Comparison of ENCODE assay signal across 9 cellular contexts in genomic region chr1:18575620-18576019, GRCh38. TPM values are rescaled to one million over a fixed set of nuclear protein-coding genes. Genes with fewer than 3 reads are reported as not detected.
DNase-seq lines count a peak whose midpoint lies in the region; ATAC-seq, FAIRE-seq and TF ChIP-seq lines count a peak whose summit lies in the region.
"Had no signal": no experiment of that assay in that cellular context is flagged by ENCODE, and none has a peak within 500 bp of the region (broad histone marks: within the 10 kb centered on the region; RNA-seq: fewer than 3 reads in every experiment).

No MANE protein-coding gene starts in this region.

- peak; percentile 89 to 93 (median 90) for TF ChIP-seq CTCF in K562 (IDR thresholded peaks at IDR 0.05 in 2 of 3, conservative IDR thresholded peaks at IDR 0.05 in 1 of 3; ENCODE audit: insufficient read depth in 2 of 3, low read depth in 1 of 3, low read length in 3 of 3)
- TF ChIP-seq CTCF in liver (IDR thresholded peaks at IDR 0.05; ENCODE audit: low read depth, low read length, missing input control): peak; percentile 68

- H3K27ac Mint-ChIP-seq in activated naive CD4-positive, alpha-beta T cell treated with anti-CD3 and anti-CD28 coated beads for 36 hours: no peak overlapping the region
- H3K27ac Mint-ChIP-seq in stimulated activated naive B cell treated with anti-CD40 and anti-IgM and Interleukin-4, amounts not matched to agents 10 μg/mL and 1 μg/mL and 100 μg/mL, for 72 hours: no peak overlapping the region
- H3K27ac Mint-ChIP-seq: activated naive CD8-positive, alpha-beta T cell had no signal

- no peak overlapping the region for H3K4me2 ChIP-seq in K562 (ENCODE audit: insufficient read depth, low read length)

- peak; percentile 88 to 92 for TF ChIP-seq RAD21 in K562 (CRISPR knock-in tag; conservative IDR thresholded peaks at IDR 0.05 in 1 of 2, IDR thresholded peaks at IDR 0.05 in 1 of 2)
- peak; percentile 30 to 85 for TF ChIP-seq RAD21 in liver (IDR thresholded peaks at IDR 0.05)

- no peaks in the 10 kb centered on the region for H3K36me3 Mint-ChIP-seq in activated naive CD4-positive, alpha-beta T cell treated with anti-CD3 and anti-CD28 coated beads for 36 hours (ENCODE audit: low read depth)
- H3K36me3 Mint-ChIP-seq in stimulated activated naive B cell treated with anti-CD40 and anti-IgM and Interleukin-4, amounts not matched to agents 10 μg/mL and 1 μg/mL and 100 μg/mL, for 72 hours: no peaks in the 10 kb centered on the region
- H3K36me3 Mint-ChIP-seq: activated naive CD8-positive, alpha-beta T cell had no signal

- ATAC-seq in K562 (peak; percentile 89), HG03469 (IDR thresholded peaks at IDR 0.05; ENCODE audit: unreplicated experiment) (no peak)
- ATAC-seq in stimulated activated naive B cell treated with anti-CD40 and anti-IgM and Interleukin-4, amounts not matched to agents 10 μg/mL and 1 μg/mL and 100 μg/mL, for 72 hours (replicated peaks): peak; percentile 51 to 54
- ATAC-seq in stimulated activated naive CD8-positive, alpha-beta T cell treated with anti-CD3 and anti-CD28 coated beads, Interleukin-15, Interleukin-2, amounts not matched to agents 100 U/mL and 50 U/mL, for 24 hours: no peak

- 0% methylated on average over 8 of the region's 8 CpGs for WGBS in K562 (ENCODE audit: insufficient coverage, low coverage, missing lambda C conversion rate)
- 2% methylated on average over 8 of the region's 8 CpGs for WGBS in liver

- FAIRE-seq in K562 (lab: Jason Lieb, UNC): peak; percentile 89

- H3K4me1 ChIP-seq in K562 (replicated peaks in 1 of 2; ENCODE audit: control insufficient read depth in 2 of 2, insufficient read depth in 2 of 2, low read length in 2 of 2) (no peaks in the 10 kb centered on the region; a peak in 1 of 5 replicates), liver (ENCODE audit: control insufficient read depth in 4 of 4, insufficient read depth in 4 of 4, low read length in 3 of 4) (no peaks in the 10 kb centered on the region)

- H4K20me1 ChIP-seq in K562 (replicated peaks; ENCODE audit: control insufficient read depth, insufficient read depth, low read length): peaks cover 23% of the 10 kb centered on the region

- H2AFZ ChIP-seq in K562 (ENCODE audit: low read depth, low read length): no peak overlapping the region

- no peak overlapping the region for H3K4me3 Mint-ChIP-seq in activated naive CD4-positive, alpha-beta T cell treated with anti-CD3 and anti-CD28 coated beads for 36 hours
- H3K4me3 Mint-ChIP-seq in stimulated activated naive B cell treated with anti-CD40 and anti-IgM and Interleukin-4, amounts not matched to agents 10 μg/mL and 1 μg/mL and 100 μg/mL, for 72 hours: no peak overlapping the region
- H3K4me3 Mint-ChIP-seq: activated naive CD8-positive, alpha-beta T cell had no signal

- H3K27me3 ChIP-seq in K562 (ENCODE audit: control insufficient read depth in 2 of 2, insufficient read depth in 2 of 2, low read length in 2 of 2): peaks cover 5 to 21% of the 10 kb centered on the region in 2 experiments; a peak in 3 of 5 replicates
- peaks cover 0 to 3% (median 0%) of the 10 kb centered on the region in 4 donors for H3K27me3 ChIP-seq in liver (ENCODE audit: control insufficient read depth in 4 of 4, insufficient read depth in 4 of 4, low read length in 3 of 4)

- H3K9me1 ChIP-seq in K562 (ENCODE audit: control insufficient read depth, insufficient read depth, low read length): peaks cover 3% of the 10 kb centered on the region

- CTCF ChIA-PET in activated naive CD4-positive, alpha-beta T cell treated with anti-CD3 and anti-CD28 coated beads for 36 hours (lab: Charles Lee): interaction anchor here (0.9 to 2.3 kb wide), 12 partner anchors 9 to 914 kb away, joined by 3 to 12 read pairs (median 4); no protein-coding TSS in a partner anchor
- CTCF ChIA-PET in K562 (lab: Yijun Ruan, JAX; ENCODE audit: low intra/inter-chr PET ratio): interaction anchor here (1.0 to 1.2 kb wide), 2 partner anchors 251 to 655 kb away, joined by 3 to 4 read pairs; no protein-coding TSS in a partner anchor

- BruUV-seq in K562 (replicated peaks; lab: Mats Ljungman, UMichigan): no TSS peak

- POLR2A ChIA-PET in K562 (lab: Yijun Ruan, JAX): interaction anchor here (0.5 to 1.1 kb wide), 3 partner anchors 18 to 329 kb away, joined by 3 read pairs; no protein-coding TSS in a partner anchor

- TF ChIP-seq EP300 in K562 (IDR thresholded peaks at IDR 0.05; ENCODE audit: low read length): no peak

- H3K9ac ChIP-seq in K562 (ENCODE audit: insufficient read depth in 1 of 2, low read depth in 2 of 2, low read length in 2 of 2): no peak overlapping the region
- H3K9ac ChIP-seq in liver (ENCODE audit: low read depth in 1 of 2, low read length in 2 of 2): no peak overlapping the region

- H3K36me3 ChIP-seq in K562 (ENCODE audit: control insufficient read depth, insufficient read depth, low read length) (no peaks in the 10 kb centered on the region), liver (ENCODE audit: control insufficient read depth in 4 of 4, insufficient read depth in 3 of 4, low read depth in 1 of 4, low read length in 3 of 4) (no peaks in the 10 kb centered on the region)

- peaks cover 4% of the 10 kb centered on the region for H3K27me3 Mint-ChIP-seq in activated naive CD4-positive, alpha-beta T cell treated with anti-CD3 and anti-CD28 coated beads for 36 hours (ENCODE audit: low read depth)
- peaks cover 17 to 20% of the 10 kb centered on the region in 2 donors for H3K27me3 Mint-ChIP-seq in stimulated activated naive B cell treated with anti-CD40 and anti-IgM and Interleukin-4, amounts not matched to agents 10 μg/mL and 1 μg/mL and 100 μg/mL, for 72 hours

- H3K9me3 ChIP-seq in K562 (replicated peaks; ENCODE audit: control insufficient read depth, insufficient read depth, low read depth, low read length) (no peaks in the 10 kb centered on the region), liver (ENCODE audit: control insufficient read depth in 4 of 4, low read length in 3 of 4) (no peaks in the 10 kb centered on the region)

- in situ Hi-C loops in K562 (cut with MboI): loop anchor here (10.0 kb wide), 2 partner anchors 641 to 911 kb away; no protein-coding TSS in a partner anchor

- no peaks in the 10 kb centered on the region for H3K79me2 ChIP-seq in K562 (ENCODE audit: control insufficient read depth, insufficient read depth, low read length)

- TF ChIP-seq POLR2A in K562 (conservative IDR thresholded peaks at IDR 0.05): no peak

- H3K27ac ChIP-seq in K562 (ENCODE audit: extremely low read depth, low read depth, low read length): no peak overlapping the region
- no peak overlapping the region for H3K27ac ChIP-seq in liver (ENCODE audit: low read depth in 1 of 2, low read length in 2 of 2)

- H3K4me3 ChIP-seq in K562 (no peak overlapping the region), liver (ENCODE audit: low read depth in 1 of 3, low read length in 3 of 3) (no peak overlapping the region)

- intact Hi-C loops in activated naive CD4-positive, alpha-beta T cell treated with anti-CD3 and anti-CD28 coated beads for 36 hours (cut with micrococcal nuclease): no loop called here
- intact Hi-C loops in K562 (cut with micrococcal nuclease): loop anchor here (5.0 to 10.0 kb wide), 3 partner anchors 251 to 913 kb away; no protein-coding TSS in a partner anchor

- DNase-seq in activated naive CD4-positive, alpha-beta T cell treated with anti-CD3 and anti-CD28 coated beads for 36 hours: peak; percentile 66
- DNase-seq in activated naive CD4-positive, alpha-beta T cell treated with anti-CD3 and anti-CD28 coated beads, Interleukin-2, amount 50 U/mL, for 16 hours: no peak
- DNase-seq in NCI-H526 treated with DMSO at 0.1 percent for 48 hours (lab: John Stamatoyannopoulos, UW): peak; percentile 41
- DNase-seq in K562 (ENCODE audit: extremely low read depth in 1 of 4, low spot score in 3 of 4): peak; percentile 78 to 81 (median 80)
- peak; percentile 12 for DNase-seq in stimulated activated naive B cell treated with anti-CD40 and anti-IgM and Interleukin-4, amounts not matched to agents 10 μg/mL and 1 μg/mL and 100 μg/mL, for 72 hours
- DNase-seq in stimulated activated naive CD8-positive, alpha-beta T cell treated with anti-CD3 and anti-CD28 coated beads, Interleukin-15, Interleukin-2, amounts not matched to agents 100 U/mL and 50 U/mL, for 24 hours: no peak

- no peaks in the 10 kb centered on the region for H3K9me3 Mint-ChIP-seq in activated naive CD4-positive, alpha-beta T cell treated with anti-CD3 and anti-CD28 coated beads for 36 hours
- peaks cover 0 to 2% of the 10 kb centered on the region in 2 donors for H3K9me3 Mint-ChIP-seq in stimulated activated naive B cell treated with anti-CD40 and anti-IgM and Interleukin-4, amounts not matched to agents 10 μg/mL and 1 μg/mL and 100 μg/mL, for 72 hours

- H3K4me1 Mint-ChIP-seq in activated naive CD4-positive, alpha-beta T cell treated with anti-CD3 and anti-CD28 coated beads for 36 hours (ENCODE audit: low read depth): no peaks in the 10 kb centered on the region
- H3K4me1 Mint-ChIP-seq in stimulated activated naive B cell treated with anti-CD40 and anti-IgM and Interleukin-4, amounts not matched to agents 10 μg/mL and 1 μg/mL and 100 μg/mL, for 72 hours: peaks cover 6 to 7% of the 10 kb centered on the region in 2 donors

TF ChIP-seq in K562, 482 proteins besides CTCF, POLR2A, EP300 and RAD21 (continues in another document):
- TF ChIP-seq SRF (CRISPR knock-in tag; IDR thresholded peaks at IDR 0.05) (no peak), HNRNPLL (IDR thresholded peaks at IDR 0.05; ENCODE audit: low read depth, low read length, poor library complexity, severe bottlenecking) (no peak)

RNA-seq across cellular contexts. Expression of gene PAX7, which starts 55.0 kb away (rescaled TPM):
- not detected for total RNA-seq in activated naive CD4-positive, alpha-beta T cell treated with anti-CD3 and anti-CD28 coated beads for 36 hours
- total RNA-seq in K562 (2011; cell fraction: chromatin; rRNA removed; ENCODE audit: low replicate concordance): not detected in 2 replicates
- not detected in 2 replicates for total RNA-seq in K562 (2011; cell fraction: nucleolus; rRNA removed)
- total RNA-seq in K562 (2011; cell fraction: nucleoplasm; rRNA removed): not detected in 2 replicates
- total RNA-seq in K562 (2014; rRNA removed): not detected in 2 replicates
- total RNA-seq in K562 (2014; rRNA removed; fragmentation: Illumina TruSeq; extraction: Trizol): not detected in 2 replicates
- not detected in 2 replicates for total RNA-seq in K562 (2015; rRNA removed; fragmentation: Illumina TruSeq; extraction: Trizol)
- not detected in 2 replicates for total RNA-seq in K562 (2021)
- not detected in 2 replicates for polyA plus RNA-seq in K562 (2011; rRNA removed)
- not detected in 2 replicates for polyA plus RNA-seq in K562 (2011; cell fraction: cytosol; rRNA removed)
- polyA plus RNA-seq in K562 (2011; cell fraction: nucleus; rRNA removed): not detected in 2 replicates
- polyA plus RNA-seq in K562 (2012): not detected in 2 replicates
- polyA plus RNA-seq in K562 (2014; fragmentation: Illumina TruSeq; extraction: Trizol): not detected in 2 replicates
- polyA plus RNA-seq in K562 (2014; fragmentation: Nextera tagmentation; extraction: Ambion mirVana): not detected
- polyA plus RNA-seq in K562 (2014; rRNA removed): not detected in 2 replicates
- polyA minus RNA-seq in K562 (2011; rRNA and poly(A)+ RNA removed): not detected in 2 replicates
- not detected in 2 replicates for polyA minus RNA-seq in K562 (2011; cell fraction: cytosol; rRNA and poly(A)+ RNA removed)
- polyA minus RNA-seq in K562 (2011; cell fraction: nucleus; rRNA and poly(A)+ RNA removed): not detected in 2 replicates
- not detected for total RNA-seq in liver
- polyA plus RNA-seq in liver: not detected

Comparison
In these comparisons a context has a peak if more than half of its experiments do, and no peak if none do; other contexts are left out.
1. DNase-seq: peak in activated naive CD4-positive, alpha-beta T cell treated with anti-CD3 and anti-CD28 coated beads for 36 hours (single experiment), NCI-H526 treated with DMSO at 0.1 percent for 48 hours (single experiment), K562 (4 of 4) and stimulated activated naive B cell treated with anti-CD40 and anti-IgM and Interleukin-4, amounts not matched to agents 10 μg/mL and 1 μg/mL and 100 μg/mL, for 72 hours (single experiment); none in activated naive CD4-positive, alpha-beta T cell treated with anti-CD3 and anti-CD28 coated beads, Interleukin-2, amount 50 U/mL, for 16 hours (single experiment) and stimulated activated naive CD8-positive, alpha-beta T cell treated with anti-CD3 and anti-CD28 coated beads, Interleukin-15, Interleukin-2, amounts not matched to agents 100 U/mL and 50 U/mL, for 24 hours (single experiment).
2. ATAC-seq: peak in K562 (single experiment) and stimulated activated naive B cell treated with anti-CD40 and anti-IgM and Interleukin-4, amounts not matched to agents 10 μg/mL and 1 μg/mL and 100 μg/mL, for 72 hours (2 of 2); none in stimulated activated naive CD8-positive, alpha-beta T cell treated with anti-CD3 and anti-CD28 coated beads, Interleukin-15, Interleukin-2, amounts not matched to agents 100 U/mL and 50 U/mL, for 24 hours (single experiment) and HG03469 (single experiment).